In the genomic region with DNA sequence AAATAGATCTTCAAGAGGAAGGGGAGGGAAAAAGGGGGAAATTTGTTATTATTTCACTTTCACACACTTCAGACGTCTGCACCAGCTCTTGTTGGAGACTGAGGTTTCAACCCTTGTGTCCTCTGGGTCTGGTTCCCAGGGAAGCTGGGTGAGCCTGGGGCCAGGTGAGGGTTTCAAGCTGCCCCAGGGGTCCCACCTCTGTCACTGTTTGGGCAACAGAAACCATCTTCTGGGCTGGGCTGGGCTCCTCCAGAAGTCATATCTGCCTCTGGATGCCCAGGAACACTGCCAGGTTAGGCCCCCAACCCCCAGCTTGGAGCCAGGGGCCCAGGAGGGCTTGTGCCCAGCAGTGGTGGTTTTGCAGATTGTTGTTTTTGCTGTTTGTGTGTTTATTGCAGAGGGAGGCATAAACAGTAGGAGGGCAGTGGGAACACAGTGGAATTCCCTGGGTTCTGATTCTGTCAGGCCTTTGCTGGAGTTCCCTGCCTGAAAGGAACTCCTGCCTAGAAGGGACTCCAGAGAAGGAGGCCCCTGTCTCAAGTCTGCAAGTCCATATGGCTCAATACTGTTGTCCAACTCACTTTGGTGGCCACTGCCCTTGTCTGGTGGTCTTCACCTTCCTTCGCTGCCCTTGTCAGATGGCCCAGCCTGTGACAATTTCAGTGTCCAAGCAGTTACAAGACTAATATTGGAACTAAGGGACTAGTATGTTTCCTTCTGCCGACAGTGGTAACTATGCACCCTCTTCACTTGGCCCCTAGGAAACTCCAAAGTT, we compare ENCODE assay signal across 12 cellular contexts. TPM values are rescaled to one million over a fixed set of nuclear protein-coding genes. Genes with fewer than 3 reads are reported as not detected.
DNase-seq lines count a peak whose midpoint lies in the region; ATAC-seq and TF ChIP-seq lines count a peak whose summit lies in the region.
"Had no signal": no experiment of that assay in that cellular context is flagged by ENCODE, and none has a peak within 500 bp of the region (broad histone marks: within the 10 kb centered on the region; RNA-seq: fewer than 3 reads in every experiment).

No MANE protein-coding gene starts in this region.

- H3K4me1 ChIP-seq in IMR-90 (ENCODE audit: control insufficient read depth, insufficient read depth, low read length): peaks cover 21% of the 10 kb centered on the region
- H3K4me1 ChIP-seq in spleen: peaks cover 0 to 33% (median 7%) of the 10 kb centered on the region in 6 donors

- H3K27me3 Mint-ChIP-seq in chondrocyte (ENCODE audit: low read depth): peaks cover 2% of the 10 kb centered on the region

- H3K23ac ChIP-seq in IMR-90 (ENCODE audit: low read depth, low read length): peak overlapping the region; percentile 80

- no peak overlapping the region for H3K4me2 ChIP-seq in IMR-90 (ENCODE audit: low read depth, low read length)

- no peaks in the 10 kb centered on the region for H3K27me3 ChIP-seq in IMR-90 (ENCODE audit: control insufficient read depth, insufficient read depth, low read length)
- peaks cover 0 to 8% (median 0%) of the 10 kb centered on the region in 7 donors for H3K27me3 ChIP-seq in spleen (replicated peaks in 1 of 7)
- H3K27me3 ChIP-seq: gastroesophageal sphincter, pancreas had no signal

- H3K56ac ChIP-seq in IMR-90 (ENCODE audit: extremely low read depth, insufficient read depth, low read length): no peak overlapping the region

- dilution Hi-C loops in IMR-90 (cut with HindIII; ENCODE audit: low sequenced_read_pairs, unreplicated experiment): no loop called here

- no TSS peak for BruUV-seq in IMR-90 (replicated peaks; lab: Mats Ljungman, UMichigan)

- peak overlapping the region; percentile 53 for H3K18ac ChIP-seq in IMR-90 (ENCODE audit: low read depth, low read length)

- H3K14ac ChIP-seq in IMR-90 (replicated peaks; ENCODE audit: low read depth, low read length): peak overlapping the region; percentile 82

- DNase-seq in Caki2 (ENCODE audit: low read depth): peak; percentile 10
- DNase-seq in IMR-90: no peak
- DNase-seq in chondrocyte (ENCODE audit: low spot score): peak; percentile 42
- peak; percentile 44 for DNase-seq in spleen
- no peak for DNase-seq in NCI-H2081 treated with DMSO at 0.1 percent for 48 hours (lab: John Stamatoyannopoulos, UW)
- DNase-seq: mucosa of descending colon, WERI-Rb-1 had no signal

- H2AK9ac ChIP-seq in IMR-90 (replicated peaks; ENCODE audit: low read depth, low read length, poor library complexity): no peak overlapping the region

- peaks cover 10% of the 10 kb centered on the region for H4K20me1 ChIP-seq in IMR-90 (ENCODE audit: insufficient read depth, low read length)

- H3K36me3 ChIP-seq in IMR-90 (ENCODE audit: control insufficient read depth, insufficient read depth, low read length) (no peaks in the 10 kb centered on the region), spleen (peaks cover 0 to 48% (median 0%) of the 10 kb centered on the region in 6 donors)
- H3K36me3 ChIP-seq: gastroesophageal sphincter, pancreas, WERI-Rb-1 had no signal

- no peak overlapping the region for H2AFZ ChIP-seq in IMR-90 (replicated peaks; ENCODE audit: low read length, poor library complexity)

- H3K9me3 ChIP-seq in IMR-90 (ENCODE audit: control insufficient read depth, insufficient read depth, low read length): no peaks in the 10 kb centered on the region
- H3K9me3 ChIP-seq in spleen: no peaks in the 10 kb centered on the region
- H3K9me3 ChIP-seq: gastroesophageal sphincter, mucosa of descending colon, pancreas had no signal

- no peak overlapping the region for H3K27ac Mint-ChIP-seq in chondrocyte (ENCODE audit: unreplicated experiment)

- WGBS in IMR-90 (ENCODE audit: extremely low coverage in 2 of 2, insufficient read length in 1 of 2), 2 experiments: no CpG with 5 or more reads among the region's 3 CpGs
- WGBS in spleen, 5 donors: 54 to 70% (median 62%) methylated on average over 3 of the region's 3 CpGs

- peak overlapping the region; percentile 56 for H2BK5ac ChIP-seq in IMR-90 (ENCODE audit: low read depth, low read length, poor library complexity, severe bottlenecking)

- ATAC-seq in IMR-90 (ENCODE audit: low read depth) (no peak), GM21529 (IDR thresholded peaks at IDR 0.05; ENCODE audit: unreplicated experiment) (no peak), GM19023 (IDR thresholded peaks at IDR 0.05; ENCODE audit: unreplicated experiment) (no peak)
- ATAC-seq: gastroesophageal sphincter had no signal

- no peaks in the 10 kb centered on the region for H3K9me3 Mint-ChIP-seq in chondrocyte (ENCODE audit: low read depth)
- H3K9me3 Mint-ChIP-seq: activated naive CD4-positive, alpha-beta T cell treated with anti-CD3 and anti-CD28 coated beads, Interleukin-2, amount 50 U/mL, for 72 hours had no signal

- H3K4ac ChIP-seq in IMR-90 (ENCODE audit: low read depth, low read length): peak overlapping the region; percentile 95

- H3K27ac ChIP-seq in IMR-90 (ENCODE audit: insufficient read depth, low read length): peak overlapping the region; percentile 13; the same call in 1 of the 2 replicates
- H3K27ac ChIP-seq in spleen: no peak overlapping the region
- H3K27ac ChIP-seq: WERI-Rb-1 had no signal

- CTCF ChIA-PET in IMR-90 (lab: Yijun Ruan, JAX): no interaction called here

- TF ChIP-seq CTCF in IMR-90 (conservative IDR thresholded peaks at IDR 0.05; ENCODE audit: low read depth, low read length) (no peak), chondrocyte (IDR thresholded peaks at IDR 0.05) (no peak), spleen (IDR thresholded peaks at IDR 0.05 in 8 of 11, conservative IDR thresholded peaks at IDR 0.05 in 3 of 11) (no peak)

- no peak for TF ChIP-seq POLR2A in IMR-90 (IDR thresholded peaks at IDR 0.05; ENCODE audit: low read depth, low read length)
- TF ChIP-seq POLR2A in spleen (IDR thresholded peaks at IDR 0.05): no peak

- in situ Hi-C loops in Caki2 (cut with HindIII; ENCODE audit: low pct_unique_long_range_greater_than_20kb, low sequenced_read_pairs): no loop called here
- in situ Hi-C loops in IMR-90 (cut with MboI; ENCODE audit: low sequenced_read_pairs): loop anchor here (25.0 kb wide), 1 partner anchor 1206 kb away; no protein-coding TSS in a partner anchor

- peak overlapping the region; percentile 95 for H2BK20ac ChIP-seq in IMR-90 (ENCODE audit: low read depth, low read length)

- H3K4me3 ChIP-seq in IMR-90 (ENCODE audit: insufficient read depth, low read depth, low read length) (no peak overlapping the region), spleen (no peak overlapping the region)
- H3K4me3 ChIP-seq: gastroesophageal sphincter, mucosa of descending colon, pancreas had no signal

- H4K8ac ChIP-seq in IMR-90 (ENCODE audit: low read depth in 2 of 2, low read length in 2 of 2): peak overlapping the region; percentile 48 to 56; a peak in 2 of 4 replicates

- peak overlapping the region; percentile 90 for H2BK120ac ChIP-seq in IMR-90 (ENCODE audit: low read depth, low read length)

- H3K4me1 Mint-ChIP-seq in chondrocyte (ENCODE audit: low read depth): peaks cover 57% of the 10 kb centered on the region

- peaks cover 28% of the 10 kb centered on the region for H3K9me1 ChIP-seq in IMR-90 (ENCODE audit: insufficient read depth, low read length)

- no peak for TF ChIP-seq RAD21 in IMR-90 (IDR thresholded peaks at IDR 0.05; ENCODE audit: low read length)

- no peak overlapping the region; the same call in 1 of the 2 replicates for H4K5ac ChIP-seq in IMR-90 (ENCODE audit: low read depth, low read length)

- H4K91ac ChIP-seq in IMR-90 (ENCODE audit: insufficient read depth, low read depth, low read length): peak overlapping the region; percentile 86

- peak overlapping the region; percentile 99 for H2AK5ac ChIP-seq in IMR-90 (ENCODE audit: low read depth, low read length)

- POLR2A ChIA-PET in IMR-90 (lab: Charles Lee; ENCODE audit: unreplicated experiment): no interaction called here

- H3K9ac ChIP-seq in IMR-90 (ENCODE audit: low read depth, low read length): no peak overlapping the region; the same call in 1 of the 2 replicates

- no peaks in the 10 kb centered on the region; a peak in 1 of 4 replicates for H3K79me1 ChIP-seq in IMR-90 (ENCODE audit: low read depth in 1 of 2, low read length in 2 of 2)

- intact Hi-C loops in IMR-90 (cut with micrococcal nuclease): no loop called here
- intact Hi-C loops in spleen (cut with DNase I; ENCODE audit: low total_unique reads): no loop called here

- no peaks in the 10 kb centered on the region for H3K36me3 Mint-ChIP-seq in chondrocyte (ENCODE audit: low read depth)
- H3K36me3 Mint-ChIP-seq: activated naive CD4-positive, alpha-beta T cell treated with anti-CD3 and anti-CD28 coated beads, Interleukin-2, amount 50 U/mL, for 72 hours had no signal

- no peak overlapping the region for H3K4me3 Mint-ChIP-seq in chondrocyte (ENCODE audit: unreplicated experiment)

- peak overlapping the region; percentile 66 for H2BK15ac ChIP-seq in IMR-90 (ENCODE audit: low read depth, low read length)

TF ChIP-seq in IMR-90, 13 proteins besides CTCF, POLR2A, EP300 and RAD21:
- TF ChIP-seq FOS (IDR thresholded peaks at IDR 0.05; ENCODE audit: low read depth, low read length) (no peak), BHLHE40 (IDR thresholded peaks at IDR 0.05; ENCODE audit: low read depth, low read length) (no peak)

RNA-seq across cellular contexts. Expression of gene RAB6B, which starts 47.3 kb away (rescaled TPM):
- 0.07 TPM in 1 of 2 replicates, not detected in the other for total RNA-seq in Caki2 (2014; rRNA removed; shearing (Covaris generic); ENCODE audit: low replicate concordance)
- total RNA-seq in IMR-90 (2012; rRNA removed): 0.18 and 0.28 TPM in 2 replicates
- 1.2 and 1.4 TPM in 2 replicates for polyA plus RNA-seq in IMR-90 (2012; rRNA removed)
- polyA plus RNA-seq in IMR-90 (2012; cell fraction: cytosol; rRNA removed): 0.84 and 1.3 TPM in 2 replicates
- polyA plus RNA-seq in IMR-90 (2012; cell fraction: nucleus; rRNA removed; ENCODE audit: low replicate concordance): 0.74 and 1.2 TPM in 2 replicates
- total RNA-seq in chondrocyte: 16.2 to 29.6 TPM (median 25.7 TPM) in 3 replicates
- 10 to 100 TPM in 2 of 7 donors, 1 to 10 TPM in 5; 6.1 to 20.4 (median 9.7) TPM for total RNA-seq in spleen
- polyA plus RNA-seq in spleen: 1 to 10 TPM; 1.3 to 8.3 (median 6.7) TPM

Comparison
In these comparisons a context has a peak if more than half of its experiments do, and no peak if none do; other contexts are left out.
1. DNase-seq: peak in Caki2 (single experiment), chondrocyte (single experiment) and spleen (single experiment); none in IMR-90 (single experiment) and NCI-H2081 treated with DMSO at 0.1 percent for 48 hours (single experiment).